In genomic region chr6:52233975-52234823, GRCh38 we compare ENCODE assay signal across 8 cellular contexts. TPM values are rescaled to one million over a fixed set of nuclear protein-coding genes. Genes with fewer than 3 reads are reported as not detected.
A peak's percentile ranks its signal among the peaks of the same experiment; 100 is the strongest.
DNase-seq lines count a peak whose midpoint lies in the region; ATAC-seq and TF ChIP-seq lines count a peak whose summit lies in the region.

No MANE protein-coding gene starts in this region.

- no peaks in the 10 kb centered on the region for H4K20me1 ChIP-seq in IMR-90 (ENCODE audit: insufficient read depth, low read length)

- dilution Hi-C loops in IMR-90 (cut with HindIII; ENCODE audit: low sequenced_read_pairs, unreplicated experiment), result no loop called here

- DNase-seq in activated naive CD4-positive, alpha-beta T cell treated with Interleukin-2 at 50 U/mL for 16 hours, result peak; percentile 16
- DNase-seq in activated naive CD4-positive, alpha-beta T cell treated with anti-CD3 and anti-CD28 coated beads, Interleukin-2, amount 50 U/mL, for 16 hours, result no peak
- DNase-seq in IMR-90 (peak; percentile 63), RWPE2 (ENCODE audit: low spot score) (no peak), epithelial cell of proximal tubule (ENCODE audit: low read depth) (peak; percentile 38), renal cortical epithelial cell (ENCODE audit: low read depth) (peak; percentile 92)

- no peak for TF ChIP-seq POLR2A in IMR-90 (IDR thresholded peaks at IDR 0.05; ENCODE audit: low read depth, low read length)

- H2AK9ac ChIP-seq in IMR-90 (replicated peaks; ENCODE audit: low read depth, low read length, poor library complexity), result no peak overlapping the region

- H3K23ac ChIP-seq in IMR-90 (ENCODE audit: low read depth, low read length), result no peak overlapping the region

- no peak overlapping the region for H2AK5ac ChIP-seq in IMR-90 (ENCODE audit: low read depth, low read length)

- TF ChIP-seq RAD21 in IMR-90 (IDR thresholded peaks at IDR 0.05; ENCODE audit: low read length), result peak; percentile 51

- H3K18ac ChIP-seq in IMR-90 (ENCODE audit: low read depth, low read length), result no peak overlapping the region

- H3K4me2 ChIP-seq in IMR-90 (ENCODE audit: low read depth, low read length), result no peak overlapping the region

- no peak overlapping the region for H3K9ac ChIP-seq in IMR-90 (ENCODE audit: low read depth, low read length)

- H3K9me3 ChIP-seq in IMR-90 (ENCODE audit: control insufficient read depth, insufficient read depth, low read length), result no peaks in the 10 kb centered on the region
- no peaks in the 10 kb centered on the region for H3K9me3 ChIP-seq in RWPE2 (ENCODE audit: severe bottlenecking)

- H3K4me1 ChIP-seq in IMR-90 (ENCODE audit: control insufficient read depth, insufficient read depth, low read length) (no peaks in the 10 kb centered on the region), RWPE2 (ENCODE audit: insufficient read depth, poor library complexity, severe bottlenecking) (no peaks in the 10 kb centered on the region)

- H2BK15ac ChIP-seq in IMR-90 (ENCODE audit: low read depth, low read length), result no peak overlapping the region

- in situ Hi-C loops in IMR-90 (cut with MboI; ENCODE audit: low sequenced_read_pairs), result no loop called here

- H3K56ac ChIP-seq in IMR-90 (ENCODE audit: extremely low read depth, insufficient read depth, low read length), result no peak overlapping the region

- TF ChIP-seq CTCF in IMR-90 (conservative IDR thresholded peaks at IDR 0.05; ENCODE audit: low read depth, low read length) (peak; percentile 52), RWPE2 (IDR thresholded peaks at IDR 0.05; ENCODE audit: poor library complexity, severe bottlenecking) (peak; percentile 79), epithelial cell of proximal tubule (conservative IDR thresholded peaks at IDR 0.05; ENCODE audit: low read depth, low read length) (peak; percentile 82)

- H3K27me3 ChIP-seq in IMR-90 (ENCODE audit: control insufficient read depth, insufficient read depth, low read length), result peaks cover 18% of the 10 kb centered on the region
- H3K27me3 ChIP-seq in RWPE2 (ENCODE audit: insufficient read depth, poor library complexity, severe bottlenecking), result peaks cover 3% of the 10 kb centered on the region

- H3K9me1 ChIP-seq in IMR-90 (ENCODE audit: insufficient read depth, low read length), result no peaks in the 10 kb centered on the region

- H3K36me3 ChIP-seq in IMR-90 (ENCODE audit: control insufficient read depth, insufficient read depth, low read length) (no peaks in the 10 kb centered on the region), RWPE2 (ENCODE audit: low read depth) (no peaks in the 10 kb centered on the region)

- no peak overlapping the region for H4K91ac ChIP-seq in IMR-90 (ENCODE audit: insufficient read depth, low read depth, low read length)

- POLR2A ChIA-PET in IMR-90 (lab: Charles Lee; ENCODE audit: unreplicated experiment), result no interaction called here

- no peak overlapping the region for H2BK20ac ChIP-seq in IMR-90 (ENCODE audit: low read depth, low read length)

- BruUV-seq in IMR-90 (replicated peaks; lab: Mats Ljungman, UMichigan), result no TSS peak

- no peak overlapping the region for H2BK120ac ChIP-seq in IMR-90 (ENCODE audit: low read depth, low read length)

- intact Hi-C loops in IMR-90 (cut with micrococcal nuclease), result no loop called here

- no peak overlapping the region for H3K27ac ChIP-seq in IMR-90 (ENCODE audit: insufficient read depth, low read length)
- H3K27ac ChIP-seq in RWPE2 (ENCODE audit: poor library complexity, severe bottlenecking), result no peak overlapping the region

- H2BK5ac ChIP-seq in IMR-90 (ENCODE audit: low read depth, low read length, poor library complexity, severe bottlenecking), result no peak overlapping the region

- H3K4me3 ChIP-seq in IMR-90 (ENCODE audit: insufficient read depth, low read depth, low read length) (no peak overlapping the region), RWPE2 (ENCODE audit: severe bottlenecking) (no peak overlapping the region), epithelial cell of proximal tubule (ENCODE audit: low read depth, low read length) (no peak overlapping the region)

- ATAC-seq in GM21526 (IDR thresholded peaks at IDR 0.05; ENCODE audit: low FRiP score, unreplicated experiment) (peak; percentile 67), IMR-90 (ENCODE audit: low read depth) (peak; percentile 90), RWPE2 (ENCODE audit: low read depth) (peak; percentile 99), HG03045 (IDR thresholded peaks at IDR 0.05; ENCODE audit: unreplicated experiment) (no peak)

- no peaks in the 10 kb centered on the region for H3K79me1 ChIP-seq in IMR-90 (ENCODE audit: low read depth in 1 of 2, low read length in 2 of 2)

- WGBS in IMR-90 (ENCODE audit: extremely low coverage in 2 of 2, insufficient read length in 1 of 2), 2 experiments, result 17% methylated on average over 2 of the region's 15 CpGs; no CpG with 5 or more reads in 1 of the 2 experiments

- no peak overlapping the region for H4K8ac ChIP-seq in IMR-90 (ENCODE audit: low read depth in 2 of 2, low read length in 2 of 2)

- CTCF ChIA-PET in IMR-90 (lab: Yijun Ruan, JAX), result interaction anchor here (0.6 to 1.3 kb wide), 5 partner anchors 9 to 64 kb away, joined by 3 to 4 read pairs (median 3); no protein-coding TSS in a partner anchor

- peak overlapping the region; percentile 28 for H2AFZ ChIP-seq in IMR-90 (replicated peaks; ENCODE audit: low read length, poor library complexity)

- no peak overlapping the region for H3K4ac ChIP-seq in IMR-90 (ENCODE audit: low read depth, low read length)

- H4K5ac ChIP-seq in IMR-90 (ENCODE audit: low read depth, low read length), result no peak overlapping the region

- no peak overlapping the region for H3K14ac ChIP-seq in IMR-90 (replicated peaks; ENCODE audit: low read depth, low read length)

TF ChIP-seq in IMR-90, 13 proteins besides CTCF, POLR2A, EP300 and RAD21:
- no peak for TF ChIP-seq MXI1 (IDR thresholded peaks at IDR 0.05; ENCODE audit: borderline replicate concordance, low read depth, low read length)
- TF ChIP-seq SMC3 (IDR thresholded peaks at IDR 0.05; ENCODE audit: low read depth, low read length), result peak; percentile 46
- no peak for TF ChIP-seq RFX5 (IDR thresholded peaks at IDR 0.05; ENCODE audit: low read depth, low read length)
- no peak for TF ChIP-seq ELK1 (IDR thresholded peaks at IDR 0.05; ENCODE audit: borderline replicate concordance, low read depth, low read length)
- TF ChIP-seq CHD1 (IDR thresholded peaks at IDR 0.05; ENCODE audit: low read depth, low read length), result no peak

RNA-seq across cellular contexts. Expression of gene IL17F, which starts 10.1 kb away (rescaled TPM):
- total RNA-seq in IMR-90 (2012; rRNA removed) (not detected in 2 replicates), epithelial cell of proximal tubule (not detected in 2 replicates), renal cortical epithelial cell (not detected in 2 replicates)
- polyA plus RNA-seq in IMR-90 (2012; rRNA removed), result not detected in 2 replicates
- polyA plus RNA-seq in IMR-90 (2012; cell fraction: cytosol; rRNA removed), result not detected in 2 replicates
- not detected in 2 replicates for polyA plus RNA-seq in IMR-90 (2012; cell fraction: nucleus; rRNA removed; ENCODE audit: low replicate concordance)

RNA-seq across cellular contexts. Expression of gene IL17A, which starts 48.0 kb away (rescaled TPM):
- total RNA-seq in IMR-90 (2012; rRNA removed) (not detected in 2 replicates), epithelial cell of proximal tubule (not detected in 2 replicates), renal cortical epithelial cell (not detected in 2 replicates)
- not detected in 2 replicates for polyA plus RNA-seq in IMR-90 (2012; rRNA removed)
- polyA plus RNA-seq in IMR-90 (2012; cell fraction: cytosol; rRNA removed), result not detected in 2 replicates
- polyA plus RNA-seq in IMR-90 (2012; cell fraction: nucleus; rRNA removed; ENCODE audit: low replicate concordance), result not detected in 2 replicates

RNA-seq across cellular contexts. Expression of gene MCM3, which starts 50.3 kb away (rescaled TPM):
- 66.5 and 76.7 TPM in 2 replicates for total RNA-seq in IMR-90 (2012; rRNA removed)
- polyA plus RNA-seq in IMR-90 (2012; rRNA removed), result 47.6 and 54.6 TPM in 2 replicates
- polyA plus RNA-seq in IMR-90 (2012; cell fraction: cytosol; rRNA removed), result 21.7 and 34.9 TPM in 2 replicates
- 28.2 and 43.8 TPM in 2 replicates for polyA plus RNA-seq in IMR-90 (2012; cell fraction: nucleus; rRNA removed; ENCODE audit: low replicate concordance)
- 137 and 175 TPM in 2 replicates for total RNA-seq in epithelial cell of proximal tubule
- 42.2 and 48.6 TPM in 2 replicates for total RNA-seq in renal cortical epithelial cell

Comparison
In these comparisons a context has a peak if more than half of its experiments do, and no peak if none do; other contexts are left out.
1. DNase-seq: peak in activated naive CD4-positive, alpha-beta T cell treated with Interleukin-2 at 50 U/mL for 16 hours (single experiment), IMR-90 (single experiment), epithelial cell of proximal tubule (single experiment) and renal cortical epithelial cell (single experiment); none in activated naive CD4-positive, alpha-beta T cell treated with anti-CD3 and anti-CD28 coated beads, Interleukin-2, amount 50 U/mL, for 16 hours (single experiment) and RWPE2 (single experiment).
2. Peak in every context shown above with its lines, with median percentiles within 50 percentile points of each other: CTCF ChIP-seq.